In the genomic region with DNA sequence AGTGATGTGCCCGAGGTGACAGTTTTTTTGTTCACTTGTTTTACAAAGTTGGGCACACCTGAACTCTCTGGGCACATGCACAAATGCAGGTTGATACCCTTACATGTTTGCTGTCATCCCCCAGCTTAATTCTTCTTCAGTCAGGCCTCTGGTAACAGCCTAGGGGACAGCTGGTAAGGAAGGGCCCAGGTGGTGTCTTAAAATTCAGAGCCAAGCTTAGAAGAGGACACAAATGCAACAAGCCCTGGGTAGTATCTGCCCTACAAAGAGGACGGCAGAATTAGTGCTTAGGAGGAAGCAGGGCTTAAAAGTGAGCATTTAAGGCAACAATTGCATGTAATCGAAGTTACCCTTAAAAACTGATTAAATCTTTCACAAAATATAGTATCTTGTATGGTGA, we compare ENCODE assay signal across 22 cellular contexts.
DNase-seq lines count a peak whose midpoint lies in the region; ATAC-seq, FAIRE-seq and TF ChIP-seq lines count a peak whose summit lies in the region.
"Had no signal": no experiment of that assay in that cellular context is flagged by ENCODE, and none has a peak within 500 bp of the region (broad histone marks: within the 10 kb centered on the region; RNA-seq: fewer than 3 reads in every experiment).

No MANE protein-coding gene starts in this region.

- H3K79me2 ChIP-seq in H1 (ENCODE audit: control insufficient read depth in 1 of 2, insufficient read depth in 2 of 2, low read length in 2 of 2) = no peaks in the 10 kb centered on the region

- no peak for TF ChIP-seq POLR2A in H1 (IDR thresholded peaks at IDR 0.05; ENCODE audit: control extremely low read depth in 1 of 2, low read depth in 2 of 2, low read length in 2 of 2)

- no peak overlapping the region for H2AFZ ChIP-seq in H1 (ENCODE audit: low read length)

- H4K5ac ChIP-seq in H1 (ENCODE audit: insufficient read length, low read depth, low read length) = no peak overlapping the region

- no peaks in the 10 kb centered on the region for H4K20me1 ChIP-seq in H1 (replicated peaks in 1 of 2; ENCODE audit: control insufficient read depth in 1 of 2, insufficient read depth in 2 of 2, low read length in 2 of 2)
- H4K20me1 ChIP-seq: BLaER1 treated with 17β-estradiol and CSF1 and Interleukin-3, amounts not matched to agents 10 nM and 100 nM had no signal

- H3K4me3 ChIP-seq in H1 (ENCODE audit: extremely low read depth in 1 of 4, insufficient read depth in 2 of 4, low read depth in 3 of 4, low read length in 4 of 4) = no peak overlapping the region
- H3K4me3 ChIP-seq: A549; BLaER1 treated with 17β-estradiol and CSF1 and Interleukin-3, amounts not matched to agents 10 nM and 100 nM; GM12878 had no signal

- H3K56ac ChIP-seq in H1 (replicated peaks; ENCODE audit: insufficient read length, low read depth, low read length) = no peak overlapping the region

- H4K91ac ChIP-seq in H1 (replicated peaks; ENCODE audit: insufficient read length, low read length) = no peak overlapping the region

- no peak for TF ChIP-seq RAD21 in H1 (IDR thresholded peaks at IDR 0.05 in 1 of 2, conservative IDR thresholded peaks at IDR 0.05 in 1 of 2; ENCODE audit: low read depth in 2 of 2, low read length in 2 of 2)

- peaks cover 5 to 20% (median 12%) of the 10 kb centered on the region in 4 experiments for H3K4me1 ChIP-seq in H1 (replicated peaks in 1 of 4; ENCODE audit: control insufficient read depth in 3 of 4, insufficient read depth in 4 of 4, low read length in 3 of 4)
- H3K4me1 ChIP-seq: A549, Caco-2 had no signal

- H3K79me1 ChIP-seq in H1 (ENCODE audit: low read depth, low read length) = no peaks in the 10 kb centered on the region

- DNase-seq in DMS 273 (lab: John Stamatoyannopoulos, UW; ENCODE audit: unreplicated experiment) (peak; percentile 10), DMS 273 treated with DMSO at 0.1 percent for 48 hours (lab: John Stamatoyannopoulos, UW) (no peak), NCI-H82 (lab: John Stamatoyannopoulos, UW) (peak; percentile 12), NCI-H82 treated with DMSO at 0.1 percent for 48 hours (lab: John Stamatoyannopoulos, UW; ENCODE audit: unreplicated experiment) (no peak), cerebellar cortex (ENCODE audit: low spot score) (peak; percentile 79), H1 (ENCODE audit: low read depth in 1 of 2, low spot score in 2 of 2) (no peak), NCI-H526 treated with DMSO at 0.1 percent for 48 hours (lab: John Stamatoyannopoulos, UW) (no peak)
- DNase-seq: AML-193; Caco-2; Calu3; CD4-positive, alpha-beta T cell; CD8-positive, alpha-beta T cell; GDM1 had no signal

- no peak overlapping the region for H3K18ac ChIP-seq in H1 (ENCODE audit: extremely low read depth, low read length)

- H3K27ac ChIP-seq in H1 (ENCODE audit: low read depth, low read length) = no peak overlapping the region
- H3K27ac ChIP-seq: 22Rv1; A549; BLaER1 treated with 17β-estradiol and CSF1 and Interleukin-3, amounts not matched to agents 10 nM and 100 nM; C4-2B had no signal

- no peak overlapping the region for H3K14ac ChIP-seq in H1 (ENCODE audit: insufficient read length)

- H2BK15ac ChIP-seq in H1 (ENCODE audit: low read length) = no peak overlapping the region

- H3K23ac ChIP-seq in H1 (ENCODE audit: insufficient read length) = no peak overlapping the region

- H2AK5ac ChIP-seq in H1 (ENCODE audit: low read depth, low read length) = no peak overlapping the region

- no peak overlapping the region for H3K9ac ChIP-seq in H1 (replicated peaks in 1 of 4; ENCODE audit: extremely low read depth in 1 of 4, low read depth in 3 of 4, low read length in 3 of 4)
- H3K9ac ChIP-seq: BLaER1 treated with 17β-estradiol and CSF1 and Interleukin-3, amounts not matched to agents 10 nM and 100 nM had no signal

- H2BK5ac ChIP-seq in H1 (ENCODE audit: low read depth, low read length) = no peak overlapping the region

- no peak for TF ChIP-seq EP300 in H1 (IDR thresholded peaks at IDR 0.05; ENCODE audit: borderline replicate concordance in 1 of 2, low read depth in 2 of 2, low read length in 2 of 2)

- H2BK12ac ChIP-seq in H1 (ENCODE audit: low read depth, low read length) = no peak overlapping the region

- H2BK120ac ChIP-seq in H1 (replicated peaks; ENCODE audit: low read depth, low read length) = no peak overlapping the region

- CTCF ChIA-PET in H1 (lab: Charles Lee; ENCODE audit: partially characterized antibody) = interaction anchor here (1.0 to 1.6 kb wide), 6 partner anchors 25 to 372 kb away, joined by 3 to 4 read pairs (median 4); no protein-coding TSS in a partner anchor

- 85% methylated on average over 3 of the region's 3 CpGs; no CpG with 5 or more reads in 1 of the 2 experiments for WGBS in H1 (ENCODE audit: extremely low coverage in 1 of 2, insufficient coverage in 1 of 2, insufficient read length in 1 of 2, insufficient replicate concordance in 2 of 2, low coverage in 1 of 2, low lambda C conversion rate in 2 of 2, missing lambda C conversion rate in 1 of 2), 2 experiments

- no peaks in the 10 kb centered on the region for H3K23me2 ChIP-seq in H1 (ENCODE audit: low read depth, low read length)

- H4K8ac ChIP-seq in H1 (ENCODE audit: extremely low read depth, insufficient read depth, low read length) = no peak overlapping the region

- no peak for TF ChIP-seq CTCF in H1 (IDR thresholded peaks at IDR 0.05; ENCODE audit: control extremely low read depth in 1 of 3, insufficient read depth in 1 of 3, low read depth in 1 of 3, low read length in 3 of 3)

- H3K4me2 ChIP-seq in H1 (ENCODE audit: insufficient read depth in 1 of 2, low read depth in 2 of 2, low read length in 2 of 2) = no peak overlapping the region
- H3K4me2 ChIP-seq: A549; BLaER1 treated with 17β-estradiol and CSF1 and Interleukin-3, amounts not matched to agents 10 nM and 100 nM had no signal

- no peak for ATAC-seq in GM19397 (IDR thresholded peaks at IDR 0.05; ENCODE audit: unreplicated experiment)
- ATAC-seq: A549; CD8-positive, alpha-beta T cell; GM12878 had no signal

- no peaks in the 10 kb centered on the region for H3K27me3 ChIP-seq in H1 (replicated peaks in 1 of 4; ENCODE audit: control insufficient read depth in 3 of 4, extremely low read depth in 1 of 4, insufficient read depth in 3 of 4, low read length in 3 of 4)
- H3K27me3 ChIP-seq: BLaER1 treated with 17β-estradiol and CSF1 and Interleukin-3, amounts not matched to agents 10 nM and 100 nM had no signal

- 0 out of 2 replicates have a peak overlapping the region, but pooled peaks have one; percentile 44 for H2BK20ac ChIP-seq in H1 (ENCODE audit: low read length)

- POLR2A ChIA-PET in H1 (lab: Charles Lee; ENCODE audit: partially characterized antibody) = no interaction called here

- no peak overlapping the region for H3K4ac ChIP-seq in H1 (replicated peaks; ENCODE audit: insufficient read length, low read depth, low read length)

- FAIRE-seq in H1 (lab: Jason Lieb, UNC) = no peak
- FAIRE-seq: A549, D721Med, GM12878, GM12892, GM18507 had no signal

- no peaks in the 10 kb centered on the region for H3K36me3 ChIP-seq in H1 (ENCODE audit: control insufficient read depth in 2 of 4, insufficient read depth in 4 of 4, low read length in 3 of 4)
- H3K36me3 ChIP-seq: BLaER1 treated with 17β-estradiol and CSF1 and Interleukin-3, amounts not matched to agents 10 nM and 100 nM had no signal

- no peaks in the 10 kb centered on the region for H3K9me3 ChIP-seq in H1 (ENCODE audit: insufficient read depth in 2 of 2, low read depth in 1 of 2, low read length in 1 of 2)
- H3K9me3 ChIP-seq: A549; BLaER1 treated with 17β-estradiol and CSF1 and Interleukin-3, amounts not matched to agents 10 nM and 100 nM; Caco-2 had no signal

TF ChIP-seq in H1, 55 proteins besides CTCF, POLR2A, EP300 and RAD21 (continues in another document):
- no peak for TF ChIP-seq NRF1 (IDR thresholded peaks at IDR 0.05; ENCODE audit: low read depth, low read length)
- TF ChIP-seq JUN (IDR thresholded peaks at IDR 0.05; ENCODE audit: low read depth, low read length) = no peak
- no peak for TF ChIP-seq SP4 (IDR thresholded peaks at IDR 0.05; ENCODE audit: low read length)
- TF ChIP-seq GABPA (IDR thresholded peaks at IDR 0.05; ENCODE audit: borderline replicate concordance, insufficient read depth, low read length) = no peak

Comparison
In these comparisons a context has a peak if more than half of its experiments do, and no peak if none do; other contexts are left out.
1. DNase-seq: peak in DMS 273 (single experiment), NCI-H82 (single experiment) and cerebellar cortex (single experiment); none in DMS 273 treated with DMSO at 0.1 percent for 48 hours (single experiment), NCI-H82 treated with DMSO at 0.1 percent for 48 hours (single experiment), H1 (0 of 2) and NCI-H526 treated with DMSO at 0.1 percent for 48 hours (single experiment).